26 cellular contexts compared by ENCODE assay signal in the genomic region with DNA sequence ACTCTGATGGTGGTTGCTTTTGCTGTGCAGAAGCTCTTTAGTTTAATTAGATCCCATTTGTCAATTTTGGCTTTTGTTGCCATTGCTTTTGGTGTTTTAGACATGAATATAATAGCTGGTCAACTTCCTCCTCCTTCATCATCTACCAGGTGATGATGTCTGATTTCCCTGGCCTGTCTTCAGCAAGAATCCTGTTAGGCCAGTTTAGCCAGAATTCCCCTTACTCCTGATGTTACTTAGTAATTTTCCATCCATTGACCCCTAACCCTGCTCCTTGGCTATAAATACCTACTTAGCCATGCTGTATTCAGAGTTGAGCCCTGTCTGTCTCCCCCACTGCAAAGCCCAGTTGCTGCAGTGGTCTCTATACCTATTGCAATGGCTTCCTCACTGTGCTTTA.
DNase-seq lines count a peak whose midpoint lies in the region; ATAC-seq and TF ChIP-seq lines count a peak whose summit lies in the region.
"Had no signal": no experiment of that assay in that cellular context is flagged by ENCODE, and none has a peak within 500 bp of the region (broad histone marks: within the 10 kb centered on the region; RNA-seq: fewer than 3 reads in every experiment).

No MANE protein-coding gene starts in this region.

- CTCF ChIA-PET in CD8-positive, alpha-beta T cell (lab: Charles Lee): no interaction called here

- POLR2A ChIA-PET in CD8-positive, alpha-beta T cell (lab: Charles Lee): no interaction called here

- no peaks in the 10 kb centered on the region for H3K9me3 ChIP-seq in CD8-positive, alpha-beta T cell (ENCODE audit: low read length)

- H3K9me3 Mint-ChIP-seq in CD8-positive, alpha-beta T cell: peaks cover 17% of the 10 kb centered on the region

- no peaks in the 10 kb centered on the region for H3K36me3 ChIP-seq in CD8-positive, alpha-beta T cell (ENCODE audit: insufficient read depth, low read length)
- H3K36me3 ChIP-seq: brain microvascular endothelial cell, heart right ventricle, upper lobe of right lung had no signal

- H3K27me3 Mint-ChIP-seq in CD8-positive, alpha-beta T cell (ENCODE audit: low read depth): peaks cover 9% of the 10 kb centered on the region

- no peak for ATAC-seq in CD8-positive, alpha-beta T cell
- no peak for ATAC-seq in GM18861 (IDR thresholded peaks at IDR 0.05; ENCODE audit: unreplicated experiment)
- ATAC-seq: activated naive CD4-positive, alpha-beta T cell treated with anti-CD3 and anti-CD28 coated beads, Interleukin-2, amount 50 U/mL, for 72 hours; heart right ventricle; Panc1; stimulated activated naive B cell treated with anti-CD40 and anti-IgM and Interleukin-4, amounts not matched to agents 10 μg/mL and 1 μg/mL and 100 μg/mL, for 72 hours; upper lobe of right lung had no signal

- peak overlapping the region; percentile 100 for H3K27ac ChIP-seq in VCaP
- no peak overlapping the region for H3K27ac ChIP-seq in CD8-positive, alpha-beta T cell (ENCODE audit: low read depth, low read length)
- H3K27ac ChIP-seq: brain microvascular endothelial cell, heart right ventricle, skin epidermis, upper lobe of right lung had no signal

- no peaks in the 10 kb centered on the region for H3K4me1 Mint-ChIP-seq in CD8-positive, alpha-beta T cell (ENCODE audit: low read depth)
- H3K4me1 Mint-ChIP-seq: stimulated activated naive B cell treated with anti-CD40 and anti-IgM and Interleukin-4, amounts not matched to agents 10 μg/mL and 1 μg/mL and 100 μg/mL, for 72 hours had no signal

- no peak overlapping the region for H3K4me3 Mint-ChIP-seq in CD8-positive, alpha-beta T cell
- H3K4me3 Mint-ChIP-seq: stimulated activated naive B cell treated with anti-CD40 and anti-IgM and Interleukin-4, amounts not matched to agents 10 μg/mL and 1 μg/mL and 100 μg/mL, for 72 hours had no signal

- no peak overlapping the region for H3K27ac Mint-ChIP-seq in CD8-positive, alpha-beta T cell
- H3K27ac Mint-ChIP-seq: activated naive CD4-positive, alpha-beta T cell treated with anti-CD3 and anti-CD28 coated beads, Interleukin-2, amount 50 U/mL, for 72 hours; stimulated activated naive B cell treated with anti-CD40 and anti-IgM and Interleukin-4, amounts not matched to agents 10 μg/mL and 1 μg/mL and 100 μg/mL, for 72 hours had no signal

- no peaks in the 10 kb centered on the region for H3K4me1 ChIP-seq in CD8-positive, alpha-beta T cell (ENCODE audit: insufficient read depth, low read length)
- H3K4me1 ChIP-seq: heart right ventricle, upper lobe of right lung had no signal

- no peak for TF ChIP-seq CTCF in VCaP (conservative IDR thresholded peaks at IDR 0.05)
- no peak for TF ChIP-seq CTCF in CD8-positive, alpha-beta T cell (IDR thresholded peaks at IDR 0.05)

- DNase-seq in DMS53 treated with DMSO at 0.1 percent for 48 hours (lab: John Stamatoyannopoulos, UW; ENCODE audit: unreplicated experiment): peak; percentile 74
- peak; percentile 8 for DNase-seq in LoVo (ENCODE audit: low spot score)
- DNase-seq in mucosa of gallbladder (ENCODE audit: low spot score): peak; percentile 43
- DNase-seq in CD8-positive, alpha-beta T cell: no peak
- DNase-seq in AML-193 (lab: John Stamatoyannopoulos, UW): no peak
- DNase-seq in activated CD8-positive, alpha-beta memory T cell treated with anti-CD3 and anti-CD28 coated beads, Interleukin-2, amount 50 U/mL, for 48 hours: no peak
- DNase-seq: activated CD4-positive, alpha-beta T cell treated with anti-CD3 and anti-CD28 coated beads for 4 hours; activated T-cell treated with anti-CD3 and anti-CD28 coated beads for 4 hours; amygdala; brain microvascular endothelial cell; GDM1; H7; heart right ventricle; kidney glomerular epithelial cell; NCI-H1417 treated with DMSO at 0.1 percent for 48 hours; NCI-H2081 treated with DMSO at 0.1 percent for 48 hours; SHP77 treated with DMSO at 0.1 percent for 48 hours; stimulated activated naive B cell treated with anti-CD40 and anti-IgM and Interleukin-4, amounts not matched to agents 10 μg/mL and 1 μg/mL and 100 μg/mL, for 72 hours; substantia nigra; SW 1271; upper lobe of right lung had no signal

- intact Hi-C loops in CD8-positive, alpha-beta T cell (cut with DNase I, micrococcal nuclease): no loop called here

- H3K27me3 ChIP-seq in CD8-positive, alpha-beta T cell (ENCODE audit: insufficient read depth, low read length): no peaks in the 10 kb centered on the region
- H3K27me3 ChIP-seq: brain microvascular endothelial cell, heart right ventricle, upper lobe of right lung had no signal

- no peak overlapping the region for H3K4me3 ChIP-seq in CD8-positive, alpha-beta T cell (ENCODE audit: low read depth, low read length)
- H3K4me3 ChIP-seq: heart right ventricle, skin epidermis, upper lobe of right lung had no signal

- H3K36me3 Mint-ChIP-seq in CD8-positive, alpha-beta T cell: peaks cover 2% of the 10 kb centered on the region

Comparison
In these comparisons a context has a peak if more than half of its experiments do, and no peak if none do; other contexts are left out.
1. DNase-seq: peak in DMS53 treated with DMSO at 0.1 percent for 48 hours (single experiment), LoVo (single experiment) and mucosa of gallbladder (single experiment); none in CD8-positive, alpha-beta T cell (0 of 7), AML-193 (0 of 2) and activated CD8-positive, alpha-beta memory T cell treated with anti-CD3 and anti-CD28 coated beads, Interleukin-2, amount 50 U/mL, for 48 hours (single experiment).